In the genomic region with DNA sequence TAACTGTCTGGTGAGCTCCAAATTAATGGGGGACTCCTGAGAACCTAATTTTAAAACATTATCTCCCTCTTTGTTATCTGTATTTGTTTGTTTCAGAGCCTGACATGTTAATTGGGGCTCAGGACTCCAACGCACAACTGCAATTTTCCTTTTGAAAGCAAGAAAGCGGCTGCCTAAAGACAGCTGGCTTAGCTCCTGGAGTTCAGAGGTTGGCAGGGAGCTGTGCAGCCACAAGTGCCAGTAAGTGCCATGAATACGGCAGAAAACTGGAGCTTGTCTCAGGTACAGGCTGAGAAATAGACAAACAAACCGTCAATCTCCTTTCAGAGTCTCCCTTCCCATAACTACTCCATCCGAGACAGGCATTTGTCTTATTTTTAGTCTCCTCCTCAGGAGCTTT, we compare ENCODE assay signal across 18 cellular contexts.
DNase-seq lines count a peak whose midpoint lies in the region; ATAC-seq and TF ChIP-seq lines count a peak whose summit lies in the region.
"Had no signal": no experiment of that assay in that cellular context is flagged by ENCODE, and none has a peak within 500 bp of the region (broad histone marks: within the 10 kb centered on the region; RNA-seq: fewer than 3 reads in every experiment).

No MANE protein-coding gene starts in this region.

- no peaks in the 10 kb centered on the region for H3K27me3 ChIP-seq in ascending aorta
- H3K27me3 ChIP-seq: BLaER1 treated with 17β-estradiol and CSF1 and Interleukin-3, amounts not matched to agents 10 nM and 100 nM; right atrium auricular region had no signal

- H3K9me3 Mint-ChIP-seq in stimulated activated effector memory CD8-positive, alpha-beta T cell treated with anti-CD3 and anti-CD28 coated beads, Interleukin-12 subunit alpha, Interleukin-12 subunit beta, amount 100 ng/mL, for 72 hours = no peaks in the 10 kb centered on the region

- H3K27ac Mint-ChIP-seq in stimulated activated effector memory CD8-positive, alpha-beta T cell treated with anti-CD3 and anti-CD28 coated beads, Interleukin-12 subunit alpha, Interleukin-12 subunit beta, amount 100 ng/mL, for 72 hours = peak overlapping the region; percentile 68

- ATAC-seq in stimulated activated effector memory CD8-positive, alpha-beta T cell treated with anti-CD3 and anti-CD28 coated beads, Interleukin-12 subunit alpha, Interleukin-12 subunit beta, amount 100 ng/mL, for 72 hours = no peak
- ATAC-seq in HG02642 (IDR thresholded peaks at IDR 0.05; ENCODE audit: poor library complexity, unreplicated experiment) = no peak
- no peak for ATAC-seq in HG03342 (IDR thresholded peaks at IDR 0.05; ENCODE audit: unreplicated experiment)
- ATAC-seq: Right ventricle myocardium inferior had no signal

- intact Hi-C loops in ascending aorta (cut with DNase I) = loop anchor here (5.0 to 10.0 kb wide), 3 partner anchors 80 to 167 kb away; partner anchors contain the start of gene PPP2R2B

- peak overlapping the region; percentile 69 for H3K27ac ChIP-seq in ascending aorta
- H3K27ac ChIP-seq: BLaER1 treated with 17β-estradiol and CSF1 and Interleukin-3, amounts not matched to agents 10 nM and 100 nM; right atrium auricular region; VCaP had no signal

- no peaks in the 10 kb centered on the region for H3K36me3 Mint-ChIP-seq in stimulated activated effector memory CD8-positive, alpha-beta T cell treated with anti-CD3 and anti-CD28 coated beads, Interleukin-12 subunit alpha, Interleukin-12 subunit beta, amount 100 ng/mL, for 72 hours

- TF ChIP-seq CTCF in ascending aorta (IDR thresholded peaks at IDR 0.05) (no peak), GM10266 (IDR thresholded peaks at IDR 0.05; ENCODE audit: control insufficient read depth, insufficient read depth, low read depth, missing control alignments) (no peak)

- H3K4me3 Mint-ChIP-seq in stimulated activated effector memory CD8-positive, alpha-beta T cell treated with anti-CD3 and anti-CD28 coated beads, Interleukin-12 subunit alpha, Interleukin-12 subunit beta, amount 100 ng/mL, for 72 hours = no peak overlapping the region

- DNase-seq in NCI-H1436 (lab: John Stamatoyannopoulos, UW) (peak; percentile 16), NCI-H1436 treated with DMSO at 0.1 percent for 48 hours (lab: John Stamatoyannopoulos, UW) (no peak), NCI-H1930 (lab: John Stamatoyannopoulos, UW) (peak; percentile 17 to 21), ascending aorta (ENCODE audit: low spot score in 2 of 2) (no peak), GM10266 (ENCODE audit: extremely low spot score) (no peak)
- DNase-seq in stimulated activated effector memory CD8-positive, alpha-beta T cell treated with anti-CD3 and anti-CD28 coated beads, Interleukin-12 subunit alpha, Interleukin-12 subunit beta, amount 100 ng/mL, for 72 hours (ENCODE audit: low spot score in 2 of 2) = no peak
- DNase-seq: 8988T; activated CD4-positive, alpha-beta T cell treated with anti-CD3 and anti-CD28 coated beads, Interleukin-2, amount 50 U/mL, for 48 hours; activated naive CD4-positive, alpha-beta T cell treated with anti-CD3 and anti-CD28 coated beads, Interleukin-2, amount 50 U/mL, for 16 hours; activated T-cell treated with anti-CD3 and anti-CD28 coated beads for 4 hours; cortex of kidney; GF-D8 had no signal

- H3K4me3 ChIP-seq in ascending aorta = peak overlapping the region in 1 of 2 donors; percentile 38
- H3K4me3 ChIP-seq: BLaER1 treated with 17β-estradiol and CSF1 and Interleukin-3, amounts not matched to agents 10 nM and 100 nM; right atrium auricular region had no signal

- peaks cover 6 to 40% of the 10 kb centered on the region in 2 donors for H3K4me1 ChIP-seq in ascending aorta
- H3K4me1 ChIP-seq: right atrium auricular region had no signal

- peaks cover 78% of the 10 kb centered on the region for H3K4me1 Mint-ChIP-seq in stimulated activated effector memory CD8-positive, alpha-beta T cell treated with anti-CD3 and anti-CD28 coated beads, Interleukin-12 subunit alpha, Interleukin-12 subunit beta, amount 100 ng/mL, for 72 hours

- no peaks in the 10 kb centered on the region for H3K9me3 ChIP-seq in ascending aorta
- H3K9me3 ChIP-seq: BLaER1 treated with 17β-estradiol and CSF1 and Interleukin-3, amounts not matched to agents 10 nM and 100 nM; right atrium auricular region had no signal

- no peaks in the 10 kb centered on the region for H3K36me3 ChIP-seq in ascending aorta
- H3K36me3 ChIP-seq: BLaER1 treated with 17β-estradiol and CSF1 and Interleukin-3, amounts not matched to agents 10 nM and 100 nM; right atrium auricular region had no signal

Comparison
In these comparisons a context has a peak if more than half of its experiments do, and no peak if none do; other contexts are left out.
1. DNase-seq: peak in NCI-H1436 (single experiment) and NCI-H1930 (2 of 2); none in NCI-H1436 treated with DMSO at 0.1 percent for 48 hours (single experiment), ascending aorta (0 of 2), stimulated activated effector memory CD8-positive, alpha-beta T cell treated with anti-CD3 and anti-CD28 coated beads, Interleukin-12 subunit alpha, Interleukin-12 subunit beta, amount 100 ng/mL, for 72 hours (0 of 2) and GM10266 (single experiment).